Comparison of ENCODE assay signal across 18 cellular contexts in the genomic region with DNA sequence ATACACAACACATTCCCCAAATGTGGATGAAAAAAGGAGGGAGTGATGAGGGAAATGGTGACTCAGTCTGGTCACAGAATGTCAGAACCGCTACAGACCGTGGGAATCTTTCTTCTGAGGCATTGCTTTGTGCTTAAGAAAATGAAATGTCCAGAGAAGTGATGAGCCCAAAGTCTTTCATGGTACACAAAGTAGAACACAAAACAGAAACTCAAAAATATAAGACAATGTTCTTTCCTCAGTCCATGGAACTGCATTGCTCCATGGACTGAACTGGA.
DNase-seq lines count a peak whose midpoint lies in the region; ATAC-seq and TF ChIP-seq lines count a peak whose summit lies in the region.
"Had no signal": no experiment of that assay in that cellular context is flagged by ENCODE, and none has a peak within 500 bp of the region (broad histone marks: within the 10 kb centered on the region; RNA-seq: fewer than 3 reads in every experiment).

No MANE protein-coding gene starts in this region.

- H3K79me2 ChIP-seq in SK-N-SH (ENCODE audit: insufficient read depth) (no peaks in the 10 kb centered on the region), fibroblast of lung (ENCODE audit: control insufficient read depth, insufficient read depth, low read length) (no peaks in the 10 kb centered on the region)

- H3K9ac ChIP-seq in SK-N-SH (no peak overlapping the region), fibroblast of lung (ENCODE audit: insufficient read depth, low read length) (no peak overlapping the region)

- 42% methylated on average over 2 of the region's 2 CpGs for WGBS in SK-N-SH (ENCODE audit: low lambda C conversion rate)

- no peak for ATAC-seq in SK-N-SH treated with all-trans-retinoic acid at 6 μM for 48 hours
- ATAC-seq in GM21528 (IDR thresholded peaks at IDR 0.05; ENCODE audit: low FRiP score, unreplicated experiment): no peak
- ATAC-seq: activated CD8-positive, alpha-beta T cell treated with anti-CD3 and anti-CD28 coated beads for 36 hours; esophagus mucosa; natural killer cell; Panc1 had no signal

- H3K4me1 ChIP-seq in SK-N-SH (ENCODE audit: control insufficient read depth in 1 of 2, insufficient read depth in 2 of 2, low read depth in 1 of 2, low read length in 1 of 2): peaks cover 0 to 10% of the 10 kb centered on the region in 2 experiments; a peak in 1 of 4 replicates
- peaks cover 29% of the 10 kb centered on the region for H3K4me1 ChIP-seq in SJCRH30
- no peaks in the 10 kb centered on the region for H3K4me1 ChIP-seq in fibroblast of lung (ENCODE audit: control insufficient read depth, extremely low read depth, insufficient read depth, low read length)
- H3K4me1 ChIP-seq: vagina had no signal

- no peak for TF ChIP-seq EP300 in SK-N-SH (IDR thresholded peaks at IDR 0.05; ENCODE audit: borderline replicate concordance in 1 of 2, low read depth in 1 of 2, low read length in 1 of 2)

- H3K27me3 ChIP-seq in SK-N-SH (ENCODE audit: insufficient read depth) (no peaks in the 10 kb centered on the region), SJCRH30 (no peaks in the 10 kb centered on the region), fibroblast of lung (ENCODE audit: control insufficient read depth, insufficient read depth, low read length) (no peaks in the 10 kb centered on the region)
- H3K27me3 ChIP-seq: cardiac muscle cell, vagina had no signal

- H2AFZ ChIP-seq in SK-N-SH (ENCODE audit: low read depth) (peak overlapping the region; percentile 10), fibroblast of lung (ENCODE audit: low read length) (no peak overlapping the region)

- H3K27ac ChIP-seq in SK-N-SH (ENCODE audit: low read depth in 2 of 2, low read length in 1 of 2) (no peak overlapping the region), SJCRH30 (peak overlapping the region; percentile 54), fibroblast of lung (ENCODE audit: insufficient read depth, low read length) (no peak overlapping the region)
- H3K27ac ChIP-seq: 22Rv1, cardiac muscle cell, thoracic aorta, vagina had no signal

- H3K4me3 ChIP-seq in SK-N-SH (ENCODE audit: low read depth in 2 of 2, low read length in 1 of 2) (no peak overlapping the region), SJCRH30 (no peak overlapping the region), fibroblast of lung (replicated peaks in 1 of 4; ENCODE audit: control extremely low read depth in 1 of 4, insufficient read depth in 1 of 4, low read depth in 3 of 4, low read length in 4 of 4) (no peak overlapping the region)
- H3K4me3 ChIP-seq: cardiac muscle cell, thoracic aorta, vagina had no signal

- POLR2A ChIA-PET in SK-N-SH (lab: Yijun Ruan, JAX): no interaction called here

- no peaks in the 10 kb centered on the region for H3K9me2 ChIP-seq in SK-N-SH

- TF ChIP-seq CTCF in SK-N-SH (IDR thresholded peaks at IDR 0.05) (no peak), fibroblast of lung (conservative IDR thresholded peaks at IDR 0.05 in 1 of 2, IDR thresholded peaks at IDR 0.05 in 1 of 2; ENCODE audit: low read depth in 1 of 2, low read length in 2 of 2) (no peak)

- H3K9me3 ChIP-seq in SK-N-SH: no peaks in the 10 kb centered on the region
- H3K9me3 ChIP-seq in SJCRH30 (replicated peaks): no peaks in the 10 kb centered on the region
- H3K9me3 ChIP-seq in fibroblast of lung (ENCODE audit: control insufficient read depth, insufficient read depth, low read depth, low read length): no peaks in the 10 kb centered on the region
- H3K9me3 ChIP-seq: thoracic aorta, vagina had no signal

- DNase-seq in SK-N-SH (no peak), SJCRH30 (no peak), fibroblast of lung (ENCODE audit: low read depth in 2 of 2) (peak; percentile 32 to 35), GM19240 (ENCODE audit: insufficient read length, low spot score) (no peak), KG1 (lab: John Stamatoyannopoulos, UW) (no peak)
- no peak for DNase-seq in central memory CD4-positive, alpha-beta T cell
- DNase-seq: activated CD4-positive, alpha-beta T cell treated with anti-CD3 and anti-CD28 coated beads for 1 hour; activated CD8-positive, alpha-beta T cell treated with anti-CD3 and anti-CD28 coated beads for 36 hours; natural killer cell; NCI-H526 had no signal

- H4K20me1 ChIP-seq in SK-N-SH (ENCODE audit: insufficient read depth) (no peaks in the 10 kb centered on the region), fibroblast of lung (ENCODE audit: control insufficient read depth, extremely low read depth, insufficient read depth, low read length) (no peaks in the 10 kb centered on the region)

- no peak for TF ChIP-seq RAD21 in SK-N-SH (IDR thresholded peaks at IDR 0.05; ENCODE audit: low read length)

- CTCF ChIA-PET in SK-N-SH (lab: Yijun Ruan, JAX): no interaction called here

- no peak overlapping the region for H3K4me2 ChIP-seq in SK-N-SH
- H3K4me2 ChIP-seq in fibroblast of lung (ENCODE audit: extremely low read depth, insufficient read depth, low read length): no peak overlapping the region

- no peaks in the 10 kb centered on the region for H3F3A ChIP-seq in SK-N-SH (replicated peaks; ENCODE audit: insufficient read depth)

- no peaks in the 10 kb centered on the region for H3K36me3 ChIP-seq in SK-N-SH (replicated peaks in 1 of 2; ENCODE audit: control insufficient read depth in 1 of 2, insufficient read depth in 2 of 2, low read length in 1 of 2)
- no peaks in the 10 kb centered on the region for H3K36me3 ChIP-seq in SJCRH30
- H3K36me3 ChIP-seq in fibroblast of lung (ENCODE audit: control insufficient read depth, insufficient read depth, low read length): no peaks in the 10 kb centered on the region
- H3K36me3 ChIP-seq: cardiac muscle cell, thoracic aorta, vagina had no signal

TF ChIP-seq in SK-N-SH, 30 proteins besides CTCF, POLR2A, EP300 and RAD21:
- TF ChIP-seq, protein P1, sequence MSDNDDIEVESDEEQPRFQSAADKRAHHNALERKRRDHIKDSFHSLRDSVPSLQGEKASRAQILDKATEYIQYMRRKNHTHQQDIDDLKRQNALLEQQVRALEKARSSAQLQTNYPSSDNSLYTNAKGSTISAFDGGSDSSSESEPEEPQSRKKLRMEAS (IDR thresholded peaks at IDR 0.05; ENCODE audit: low read depth): no peak
- no peak for TF ChIP-seq MEF2A (IDR thresholded peaks at IDR 0.05; ENCODE audit: borderline replicate concordance, low read depth)
- TF ChIP-seq GATA2 (CRISPR knock-in tag; IDR thresholded peaks at IDR 0.05): no peak
- TF ChIP-seq TCF12 (IDR thresholded peaks at IDR 0.05): no peak
- no peak for TF ChIP-seq RFX5 (IDR thresholded peaks at IDR 0.05; ENCODE audit: low read length)
- TF ChIP-seq RCOR1 (IDR thresholded peaks at IDR 0.05; ENCODE audit: low read length): no peak
- no peak for TF ChIP-seq JUND (IDR thresholded peaks at IDR 0.05)
- TF ChIP-seq, protein P2, sequence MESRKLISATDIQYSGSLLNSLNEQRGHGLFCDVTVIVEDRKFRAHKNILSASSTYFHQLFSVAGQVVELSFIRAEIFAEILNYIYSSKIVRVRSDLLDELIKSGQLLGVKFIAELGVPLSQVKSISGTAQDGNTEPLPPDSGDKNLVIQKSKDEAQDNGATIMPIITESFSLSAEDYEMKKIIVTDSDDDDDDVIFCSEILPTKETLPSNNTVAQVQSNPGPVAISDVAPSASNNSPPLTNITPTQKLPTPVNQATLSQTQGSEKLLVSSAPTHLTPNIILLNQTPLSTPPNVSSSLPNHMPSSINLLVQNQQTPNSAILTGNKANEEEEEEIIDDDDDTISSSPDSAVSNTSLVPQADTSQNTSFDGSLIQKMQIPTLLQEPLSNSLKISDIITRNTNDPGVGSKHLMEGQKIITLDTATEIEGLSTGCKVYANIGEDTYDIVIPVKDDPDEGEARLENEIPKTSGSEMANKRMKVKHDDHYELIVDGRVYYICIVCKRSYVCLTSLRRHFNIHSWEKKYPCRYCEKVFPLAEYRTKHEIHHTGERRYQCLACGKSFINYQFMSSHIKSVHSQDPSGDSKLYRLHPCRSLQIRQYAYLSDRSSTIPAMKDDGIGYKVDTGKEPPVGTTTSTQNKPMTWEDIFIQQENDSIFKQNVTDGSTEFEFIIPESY (IDR thresholded peaks at IDR 0.05; ENCODE audit: borderline replicate concordance, low read depth): no peak

TF ChIP-seq in SK-N-SH treated with all-trans-retinoic acid at 6 μM for 48 hours, 23 proteins besides CTCF, POLR2A, EP300 and RAD21 (continues in another document):
- no peak for TF ChIP-seq ZC3H10 (CRISPR knock-in tag; IDR thresholded peaks at IDR 0.05)
- TF ChIP-seq ZNF8 (CRISPR knock-in tag; IDR thresholded peaks at IDR 0.05): no peak
- no peak for TF ChIP-seq OSR1 (CRISPR knock-in tag; IDR thresholded peaks at IDR 0.05)
- TF ChIP-seq ZFP30 (CRISPR knock-in tag; IDR thresholded peaks at IDR 0.05): no peak
- no peak for TF ChIP-seq ZNF565 (CRISPR knock-in tag; conservative IDR thresholded peaks at IDR 0.05; ENCODE audit: low read depth)
- TF ChIP-seq CSDC2 (CRISPR knock-in tag; IDR thresholded peaks at IDR 0.05): no peak
- TF ChIP-seq, protein P3, sequence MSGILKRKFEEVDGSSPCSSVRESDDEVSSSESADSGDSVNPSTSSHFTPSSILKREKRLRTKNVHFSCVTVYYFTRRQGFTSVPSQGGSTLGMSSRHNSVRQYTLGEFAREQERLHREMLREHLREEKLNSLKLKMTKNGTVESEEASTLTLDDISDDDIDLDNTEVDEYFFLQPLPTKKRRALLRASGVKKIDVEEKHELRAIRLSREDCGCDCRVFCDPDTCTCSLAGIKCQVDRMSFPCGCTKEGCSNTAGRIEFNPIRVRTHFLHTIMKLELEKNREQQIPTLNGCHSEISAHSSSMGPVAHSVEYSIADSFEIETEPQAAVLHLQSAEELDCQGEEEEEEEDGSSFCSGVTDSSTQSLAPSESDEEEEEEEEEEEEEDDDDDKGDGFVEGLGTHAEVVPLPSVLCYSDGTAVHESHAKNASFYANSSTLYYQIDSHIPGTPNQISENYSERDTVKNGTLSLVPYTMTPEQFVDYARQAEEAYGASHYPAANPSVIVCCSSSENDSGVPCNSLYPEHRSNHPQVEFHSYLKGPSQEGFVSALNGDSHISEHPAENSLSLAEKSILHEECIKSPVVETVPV (CRISPR knock-in tag; IDR thresholded peaks at IDR 0.05): no peak
- no peak for TF ChIP-seq TCF4 (CRISPR knock-in tag; IDR thresholded peaks at IDR 0.05; ENCODE audit: borderline replicate concordance)
- no peak for TF ChIP-seq ESRRG (CRISPR knock-in tag; IDR thresholded peaks at IDR 0.05)
- TF ChIP-seq SNAI2 (CRISPR knock-in tag; IDR thresholded peaks at IDR 0.05): no peak
- TF ChIP-seq ZFP3 (CRISPR knock-in tag; IDR thresholded peaks at IDR 0.05): no peak

Comparison
In these comparisons a context has a peak if more than half of its experiments do, and no peak if none do; other contexts are left out.
1. DNase-seq: peak in fibroblast of lung (2 of 2); none in SK-N-SH (single experiment), SJCRH30 (0 of 2), central memory CD4-positive, alpha-beta T cell (single experiment), GM19240 (single experiment) and KG1 (single experiment).